ENCODE assay signal across 18 cellular contexts in genomic region chr10:117945651-117946050, GRCh38.
DNase-seq lines count a peak whose midpoint lies in the region; ATAC-seq, FAIRE-seq and TF ChIP-seq lines count a peak whose summit lies in the region.
"Had no signal": no experiment of that assay in that cellular context is flagged by ENCODE, and none has a peak within 500 bp of the region (broad histone marks: within the 10 kb centered on the region; RNA-seq: fewer than 3 reads in every experiment).

No MANE protein-coding gene starts in this region.

- H3K9me3 ChIP-seq in BLaER1, result no peaks in the 10 kb centered on the region
- H3K9me3 ChIP-seq in HCT116 (ENCODE audit: control insufficient read depth in 1 of 2, insufficient read depth in 1 of 2, low read depth in 1 of 2, low read length in 2 of 2), result no peaks in the 10 kb centered on the region
- no peaks in the 10 kb centered on the region for H3K9me3 ChIP-seq in small intestine (ENCODE audit: control insufficient read depth, low read depth)

- TF ChIP-seq CTCF in HCT116 (IDR thresholded peaks at IDR 0.05 in 2 of 3, conservative IDR thresholded peaks at IDR 0.05 in 1 of 3; ENCODE audit: borderline replicate concordance in 1 of 3, insufficient read depth in 1 of 3, low read depth in 2 of 3, low read length in 2 of 3), result no peak

- H3K4me1 ChIP-seq in BLaER1, result peaks cover 38% of the 10 kb centered on the region
- peaks cover 9 to 19% of the 10 kb centered on the region in 2 experiments; a peak in 3 of 4 replicates for H3K4me1 ChIP-seq in HCT116 (ENCODE audit: control insufficient read depth in 1 of 2, insufficient read depth in 2 of 2, low read length in 2 of 2)
- H3K4me1 ChIP-seq in small intestine (ENCODE audit: control insufficient read depth in 2 of 2, insufficient read depth in 1 of 2, low read depth in 1 of 2, low read length in 1 of 2), result peaks cover 0 to 2% of the 10 kb centered on the region in 2 donors

- no peak overlapping the region for H3K27ac ChIP-seq in BLaER1
- H3K27ac ChIP-seq in HCT116 (ENCODE audit: low read depth, low read length), result no peak overlapping the region
- no peak overlapping the region for H3K27ac ChIP-seq in small intestine (ENCODE audit: low read depth in 1 of 2, low read length in 1 of 2)
- H3K27ac ChIP-seq: C4-2B had no signal

- H3K9me2 ChIP-seq in HCT116 (ENCODE audit: insufficient read depth), result no peaks in the 10 kb centered on the region

- peak; percentile 25 for ATAC-seq in HCT116
- ATAC-seq in HG03280 (IDR thresholded peaks at IDR 0.05; ENCODE audit: unreplicated experiment), result no peak
- ATAC-seq in Right ventricle myocardium superior (ENCODE audit: poor library complexity), result no peak
- no peak for ATAC-seq in GM18858 (IDR thresholded peaks at IDR 0.05; ENCODE audit: unreplicated experiment)
- ATAC-seq: HepG2 had no signal

- H3K4me3 ChIP-seq in BLaER1 (no peak overlapping the region), HCT116 (replicated peaks in 1 of 2; ENCODE audit: low read depth in 1 of 2, low read length in 2 of 2) (no peak overlapping the region), small intestine (ENCODE audit: low read depth in 1 of 2, low read length in 2 of 2) (no peak overlapping the region)

- CTCF ChIA-PET in HCT116 (lab: Charles Lee), result no interaction called here

- TF ChIP-seq POLR2A in HCT116 (IDR thresholded peaks at IDR 0.05; ENCODE audit: borderline replicate concordance, extremely low read depth, insufficient read depth, insufficient read length), result no peak

- RAD21 ChIA-PET in HCT116 (lab: Charles Lee; ENCODE audit: low non-redundant PET in 1 of 2, low total read pairs in 2 of 2, uncharacterized antibody in 2 of 2, unreplicated experiment in 2 of 2), result no interaction called here

- no peak for TF ChIP-seq RAD21 in HCT116 (IDR thresholded peaks at IDR 0.05; ENCODE audit: low read depth)

- FAIRE-seq in small intestine (lab: Jason Lieb, UNC), result no peak
- FAIRE-seq: GM12892, GM18507, HepG2 had no signal

- POLR2A ChIA-PET in HCT116 (lab: Charles Lee), result no interaction called here

- no peaks in the 10 kb centered on the region for H4K20me1 ChIP-seq in BLaER1
- no peaks in the 10 kb centered on the region for H4K20me1 ChIP-seq in HCT116 (ENCODE audit: insufficient read depth)

- H3K9ac ChIP-seq in BLaER1 (no peak overlapping the region), HCT116 (ENCODE audit: low read length) (no peak overlapping the region)

- intact Hi-C loops in HCT116 (cut with micrococcal nuclease), result no loop called here
- intact Hi-C loops in Right ventricle myocardium superior (cut with DNase I), result no loop called here

- H3K27me3 ChIP-seq in BLaER1 (no peaks in the 10 kb centered on the region), HCT116 (ENCODE audit: insufficient read depth, low read length) (peaks cover 93% of the 10 kb centered on the region), small intestine (ENCODE audit: control insufficient read depth in 2 of 2, insufficient read depth in 2 of 2, low read length in 2 of 2) (no peaks in the 10 kb centered on the region)

- H3K36me3 ChIP-seq in BLaER1 (no peaks in the 10 kb centered on the region), HCT116 (ENCODE audit: control insufficient read depth in 1 of 2, insufficient read depth in 2 of 2, low read length in 2 of 2) (no peaks in the 10 kb centered on the region), small intestine (ENCODE audit: control insufficient read depth in 2 of 2, insufficient read depth in 2 of 2, low read length in 2 of 2) (no peaks in the 10 kb centered on the region)

- WGBS in small intestine, 3 donors, result 38 to 77% (median 57%) methylated on average over 5 of the region's 5 CpGs

- DNase-seq in HCT116 (ENCODE audit: low read depth, low spot score), result no peak
- DNase-seq in SW480 (ENCODE audit: low spot score), result peak; percentile 25
- peak; percentile 57 for DNase-seq in small intestine
- DNase-seq in Right ventricle myocardium superior, result no peak
- DNase-seq: CD4-positive, alpha-beta T cell; DMS153; DMS79; GDM1; GOT3; H7; KBM-7 had no signal

- H3K4me2 ChIP-seq in BLaER1 (peak overlapping the region; percentile 85), HCT116 (ENCODE audit: low read length) (peak overlapping the region; percentile 39; the same call in 1 of the 2 replicates)

- no peak overlapping the region for H2AFZ ChIP-seq in HCT116 (ENCODE audit: low read depth, low read length, poor library complexity, severe bottlenecking)

- BruUV-seq in HCT116 (replicated peaks; lab: Mats Ljungman, UMichigan), result no TSS peak

- H3K79me2 ChIP-seq in HCT116 (ENCODE audit: insufficient read depth, low read length), result no peaks in the 10 kb centered on the region

TF ChIP-seq in HCT116, 20 proteins besides CTCF, POLR2A, EP300 and RAD21:
- TF ChIP-seq MAX (IDR thresholded peaks at IDR 0.05) (no peak), EZH2 (IDR thresholded peaks at IDR 0.05) (no peak), SP1 (IDR thresholded peaks at IDR 0.05; ENCODE audit: low read depth) (no peak), SIN3A (IDR thresholded peaks at IDR 0.05; ENCODE audit: low read depth) (no peak), TCF7L2 (IDR thresholded peaks at IDR 0.05; ENCODE audit: borderline replicate concordance, extremely low read depth, insufficient read depth, insufficient read length) (no peak), YY1 (IDR thresholded peaks at IDR 0.05; ENCODE audit: extremely low read depth, insufficient replicate concordance, low read depth, low read length) (no peak), CEBPB (IDR thresholded peaks at IDR 0.05; ENCODE audit: low read depth) (no peak), SRF (IDR thresholded peaks at IDR 0.05; ENCODE audit: low read depth) (no peak), ATF3 (IDR thresholded peaks at IDR 0.05) (no peak), FOSL1 (IDR thresholded peaks at IDR 0.05; ENCODE audit: low read depth) (no peak), CBX3 (IDR thresholded peaks at IDR 0.05; ENCODE audit: low read depth) (no peak), ZBTB33 (IDR thresholded peaks at IDR 0.05; ENCODE audit: extremely low read depth, insufficient replicate concordance, low read length) (no peak), EZH2phosphoT487 (IDR thresholded peaks at IDR 0.05; ENCODE audit: borderline replicate concordance) (no peak), ZFX (IDR thresholded peaks at IDR 0.05) (no peak), JUND (IDR thresholded peaks at IDR 0.05) (no peak)
- TF ChIP-seq, protein P1, sequence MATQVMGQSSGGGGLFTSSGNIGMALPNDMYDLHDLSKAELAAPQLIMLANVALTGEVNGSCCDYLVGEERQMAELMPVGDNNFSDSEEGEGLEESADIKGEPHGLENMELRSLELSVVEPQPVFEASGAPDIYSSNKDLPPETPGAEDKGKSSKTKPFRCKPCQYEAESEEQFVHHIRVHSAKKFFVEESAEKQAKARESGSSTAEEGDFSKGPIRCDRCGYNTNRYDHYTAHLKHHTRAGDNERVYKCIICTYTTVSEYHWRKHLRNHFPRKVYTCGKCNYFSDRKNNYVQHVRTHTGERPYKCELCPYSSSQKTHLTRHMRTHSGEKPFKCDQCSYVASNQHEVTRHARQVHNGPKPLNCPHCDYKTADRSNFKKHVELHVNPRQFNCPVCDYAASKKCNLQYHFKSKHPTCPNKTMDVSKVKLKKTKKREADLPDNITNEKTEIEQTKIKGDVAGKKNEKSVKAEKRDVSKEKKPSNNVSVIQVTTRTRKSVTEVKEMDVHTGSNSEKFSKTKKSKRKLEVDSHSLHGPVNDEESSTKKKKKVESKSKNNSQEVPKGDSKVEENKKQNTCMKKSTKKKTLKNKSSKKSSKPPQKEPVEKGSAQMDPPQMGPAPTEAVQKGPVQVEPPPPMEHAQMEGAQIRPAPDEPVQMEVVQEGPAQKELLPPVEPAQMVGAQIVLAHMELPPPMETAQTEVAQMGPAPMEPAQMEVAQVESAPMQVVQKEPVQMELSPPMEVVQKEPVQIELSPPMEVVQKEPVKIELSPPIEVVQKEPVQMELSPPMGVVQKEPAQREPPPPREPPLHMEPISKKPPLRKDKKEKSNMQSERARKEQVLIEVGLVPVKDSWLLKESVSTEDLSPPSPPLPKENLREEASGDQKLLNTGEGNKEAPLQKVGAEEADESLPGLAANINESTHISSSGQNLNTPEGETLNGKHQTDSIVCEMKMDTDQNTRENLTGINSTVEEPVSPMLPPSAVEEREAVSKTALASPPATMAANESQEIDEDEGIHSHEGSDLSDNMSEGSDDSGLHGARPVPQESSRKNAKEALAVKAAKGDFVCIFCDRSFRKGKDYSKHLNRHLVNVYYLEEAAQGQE (IDR thresholded peaks at IDR 0.05; ENCODE audit: low read depth), result no peak

Comparison
In these comparisons a context has a peak if more than half of its experiments do, and no peak if none do; other contexts are left out.
1. DNase-seq: peak in SW480 (single experiment) and small intestine (single experiment); none in HCT116 (single experiment) and Right ventricle myocardium superior (single experiment).